ENCODE assay signal across 2 cellular contexts in the genomic region with DNA sequence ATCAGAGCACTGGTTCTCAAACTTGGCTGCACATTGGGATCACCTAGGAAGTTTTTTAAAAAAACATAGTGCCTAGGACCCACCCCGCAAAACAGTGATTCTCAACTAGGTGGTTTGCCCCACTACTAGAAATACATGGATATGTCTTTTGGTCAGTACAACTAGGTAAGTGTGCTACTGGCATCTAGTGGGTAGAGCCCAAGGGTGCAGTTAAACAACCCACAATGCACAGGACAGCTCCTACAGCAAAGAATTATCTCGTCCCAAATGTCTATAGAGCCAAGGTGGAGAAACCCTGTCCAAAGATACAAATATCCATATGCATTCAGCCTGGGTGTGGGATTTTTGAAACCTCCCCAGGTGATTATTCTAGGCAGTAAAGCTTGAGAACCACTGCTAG.
TF ChIP-seq lines count a peak whose summit lies in the region.

No MANE protein-coding gene starts in this region.

TF ChIP-seq in HepG2, 621 proteins besides CTCF, POLR2A, EP300 and RAD21:
- TF ChIP-seq ZNF749 (CRISPR knock-in tag; IDR thresholded peaks at IDR 0.05; ENCODE audit: borderline replicate concordance) = no peak
- TF ChIP-seq MATR3 (CRISPR knock-in tag; IDR thresholded peaks at IDR 0.05) = no peak
- TF ChIP-seq, protein P1, sequence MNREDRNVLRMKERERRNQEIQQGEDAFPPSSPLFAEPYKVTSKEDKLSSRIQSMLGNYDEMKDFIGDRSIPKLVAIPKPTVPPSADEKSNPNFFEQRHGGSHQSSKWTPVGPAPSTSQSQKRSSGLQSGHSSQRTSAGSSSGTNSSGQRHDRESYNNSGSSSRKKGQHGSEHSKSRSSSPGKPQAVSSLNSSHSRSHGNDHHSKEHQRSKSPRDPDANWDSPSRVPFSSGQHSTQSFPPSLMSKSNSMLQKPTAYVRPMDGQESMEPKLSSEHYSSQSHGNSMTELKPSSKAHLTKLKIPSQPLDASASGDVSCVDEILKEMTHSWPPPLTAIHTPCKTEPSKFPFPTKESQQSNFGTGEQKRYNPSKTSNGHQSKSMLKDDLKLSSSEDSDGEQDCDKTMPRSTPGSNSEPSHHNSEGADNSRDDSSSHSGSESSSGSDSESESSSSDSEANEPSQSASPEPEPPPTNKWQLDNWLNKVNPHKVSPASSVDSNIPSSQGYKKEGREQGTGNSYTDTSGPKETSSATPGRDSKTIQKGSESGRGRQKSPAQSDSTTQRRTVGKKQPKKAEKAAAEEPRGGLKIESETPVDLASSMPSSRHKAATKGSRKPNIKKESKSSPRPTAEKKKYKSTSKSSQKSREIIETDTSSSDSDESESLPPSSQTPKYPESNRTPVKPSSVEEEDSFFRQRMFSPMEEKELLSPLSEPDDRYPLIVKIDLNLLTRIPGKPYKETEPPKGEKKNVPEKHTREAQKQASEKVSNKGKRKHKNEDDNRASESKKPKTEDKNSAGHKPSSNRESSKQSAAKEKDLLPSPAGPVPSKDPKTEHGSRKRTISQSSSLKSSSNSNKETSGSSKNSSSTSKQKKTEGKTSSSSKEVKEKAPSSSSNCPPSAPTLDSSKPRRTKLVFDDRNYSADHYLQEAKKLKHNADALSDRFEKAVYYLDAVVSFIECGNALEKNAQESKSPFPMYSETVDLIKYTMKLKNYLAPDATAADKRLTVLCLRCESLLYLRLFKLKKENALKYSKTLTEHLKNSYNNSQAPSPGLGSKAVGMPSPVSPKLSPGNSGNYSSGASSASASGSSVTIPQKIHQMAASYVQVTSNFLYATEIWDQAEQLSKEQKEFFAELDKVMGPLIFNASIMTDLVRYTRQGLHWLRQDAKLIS (CRISPR knock-in tag; IDR thresholded peaks at IDR 0.05) = no peak
- no peak for TF ChIP-seq NFKB2 (CRISPR knock-in tag; IDR thresholded peaks at IDR 0.05; ENCODE audit: borderline replicate concordance)
- TF ChIP-seq ARID2 (CRISPR knock-in tag; IDR thresholded peaks at IDR 0.05; ENCODE audit: borderline replicate concordance) = no peak
- TF ChIP-seq ZNF510 (CRISPR knock-in tag; IDR thresholded peaks at IDR 0.05; ENCODE audit: low read depth) = no peak

TF ChIP-seq in GM12878, 131 proteins besides CTCF, POLR2A, EP300 and RAD21:
- TF ChIP-seq ZBTB40 (IDR thresholded peaks at IDR 0.05; ENCODE audit: borderline replicate concordance) (no peak), FOXK2 (IDR thresholded peaks at IDR 0.05) (no peak), ZNF592 (IDR thresholded peaks at IDR 0.05) (no peak), NFIC (IDR thresholded peaks at IDR 0.05; ENCODE audit: low read depth, low read length) (no peak), MEF2B (IDR thresholded peaks at IDR 0.05; ENCODE audit: partially characterized antibody, poor library complexity, severe bottlenecking) (no peak), STAT3 (IDR thresholded peaks at IDR 0.05; ENCODE audit: low read depth, low read length) (no peak), PKNOX1 (IDR thresholded peaks at IDR 0.05) (no peak), SREBF2 (IDR thresholded peaks at IDR 0.05; ENCODE audit: low read length) (no peak), TCF3 (IDR thresholded peaks at IDR 0.05; ENCODE audit: borderline replicate concordance, insufficient read depth, low read depth, low read length) (no peak), ZNF217 (IDR thresholded peaks at IDR 0.05) (no peak), MAX (IDR thresholded peaks at IDR 0.05; ENCODE audit: low read depth, low read length) (no peak), YY1 (IDR thresholded peaks at IDR 0.05; ENCODE audit: low read depth, low read length) (no peak), SUZ12 (IDR thresholded peaks at IDR 0.05; ENCODE audit: unreplicated experiment) (no peak), KDM1A (IDR thresholded peaks at IDR 0.05; ENCODE audit: borderline replicate concordance) (no peak), MEF2A (IDR thresholded peaks at IDR 0.05; ENCODE audit: insufficient read depth, low read depth, low read length) (no peak), ZBED1 (IDR thresholded peaks at IDR 0.05; ENCODE audit: borderline replicate concordance) (no peak)
- TF ChIP-seq, protein P2, sequence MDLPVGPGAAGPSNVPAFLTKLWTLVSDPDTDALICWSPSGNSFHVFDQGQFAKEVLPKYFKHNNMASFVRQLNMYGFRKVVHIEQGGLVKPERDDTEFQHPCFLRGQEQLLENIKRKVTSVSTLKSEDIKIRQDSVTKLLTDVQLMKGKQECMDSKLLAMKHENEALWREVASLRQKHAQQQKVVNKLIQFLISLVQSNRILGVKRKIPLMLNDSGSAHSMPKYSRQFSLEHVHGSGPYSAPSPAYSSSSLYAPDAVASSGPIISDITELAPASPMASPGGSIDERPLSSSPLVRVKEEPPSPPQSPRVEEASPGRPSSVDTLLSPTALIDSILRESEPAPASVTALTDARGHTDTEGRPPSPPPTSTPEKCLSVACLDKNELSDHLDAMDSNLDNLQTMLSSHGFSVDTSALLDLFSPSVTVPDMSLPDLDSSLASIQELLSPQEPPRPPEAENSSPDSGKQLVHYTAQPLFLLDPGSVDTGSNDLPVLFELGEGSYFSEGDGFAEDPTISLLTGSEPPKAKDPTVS (IDR thresholded peaks at IDR 0.05; ENCODE audit: low read depth, low read length) = no peak
- TF ChIP-seq, protein P3, sequence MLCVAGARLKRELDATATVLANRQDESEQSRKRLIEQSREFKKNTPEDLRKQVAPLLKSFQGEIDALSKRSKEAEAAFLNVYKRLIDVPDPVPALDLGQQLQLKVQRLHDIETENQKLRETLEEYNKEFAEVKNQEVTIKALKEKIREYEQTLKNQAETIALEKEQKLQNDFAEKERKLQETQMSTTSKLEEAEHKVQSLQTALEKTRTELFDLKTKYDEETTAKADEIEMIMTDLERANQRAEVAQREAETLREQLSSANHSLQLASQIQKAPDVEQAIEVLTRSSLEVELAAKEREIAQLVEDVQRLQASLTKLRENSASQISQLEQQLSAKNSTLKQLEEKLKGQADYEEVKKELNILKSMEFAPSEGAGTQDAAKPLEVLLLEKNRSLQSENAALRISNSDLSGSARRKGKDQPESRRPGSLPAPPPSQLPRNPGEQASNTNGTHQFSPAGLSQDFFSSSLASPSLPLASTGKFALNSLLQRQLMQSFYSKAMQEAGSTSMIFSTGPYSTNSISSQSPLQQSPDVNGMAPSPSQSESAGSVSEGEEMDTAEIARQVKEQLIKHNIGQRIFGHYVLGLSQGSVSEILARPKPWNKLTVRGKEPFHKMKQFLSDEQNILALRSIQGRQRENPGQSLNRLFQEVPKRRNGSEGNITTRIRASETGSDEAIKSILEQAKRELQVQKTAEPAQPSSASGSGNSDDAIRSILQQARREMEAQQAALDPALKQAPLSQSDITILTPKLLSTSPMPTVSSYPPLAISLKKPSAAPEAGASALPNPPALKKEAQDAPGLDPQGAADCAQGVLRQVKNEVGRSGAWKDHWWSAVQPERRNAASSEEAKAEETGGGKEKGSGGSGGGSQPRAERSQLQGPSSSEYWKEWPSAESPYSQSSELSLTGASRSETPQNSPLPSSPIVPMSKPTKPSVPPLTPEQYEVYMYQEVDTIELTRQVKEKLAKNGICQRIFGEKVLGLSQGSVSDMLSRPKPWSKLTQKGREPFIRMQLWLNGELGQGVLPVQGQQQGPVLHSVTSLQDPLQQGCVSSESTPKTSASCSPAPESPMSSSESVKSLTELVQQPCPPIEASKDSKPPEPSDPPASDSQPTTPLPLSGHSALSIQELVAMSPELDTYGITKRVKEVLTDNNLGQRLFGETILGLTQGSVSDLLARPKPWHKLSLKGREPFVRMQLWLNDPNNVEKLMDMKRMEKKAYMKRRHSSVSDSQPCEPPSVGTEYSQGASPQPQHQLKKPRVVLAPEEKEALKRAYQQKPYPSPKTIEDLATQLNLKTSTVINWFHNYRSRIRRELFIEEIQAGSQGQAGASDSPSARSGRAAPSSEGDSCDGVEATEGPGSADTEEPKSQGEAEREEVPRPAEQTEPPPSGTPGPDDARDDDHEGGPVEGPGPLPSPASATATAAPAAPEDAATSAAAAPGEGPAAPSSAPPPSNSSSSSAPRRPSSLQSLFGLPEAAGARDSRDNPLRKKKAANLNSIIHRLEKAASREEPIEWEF (IDR thresholded peaks at IDR 0.05; ENCODE audit: insufficient replicate concordance, low read depth, low read length) = no peak
